In genomic region chr10:70558871-70559810, GRCh38 we compare ENCODE assay signal across 1 cellular context.
TF ChIP-seq lines count a peak whose summit lies in the region.

No MANE protein-coding gene starts in this region.

TF ChIP-seq in K562, 482 proteins besides CTCF, POLR2A, EP300 and RAD21 (continued from another document and continues in another):
- TF ChIP-seq, protein P1, sequence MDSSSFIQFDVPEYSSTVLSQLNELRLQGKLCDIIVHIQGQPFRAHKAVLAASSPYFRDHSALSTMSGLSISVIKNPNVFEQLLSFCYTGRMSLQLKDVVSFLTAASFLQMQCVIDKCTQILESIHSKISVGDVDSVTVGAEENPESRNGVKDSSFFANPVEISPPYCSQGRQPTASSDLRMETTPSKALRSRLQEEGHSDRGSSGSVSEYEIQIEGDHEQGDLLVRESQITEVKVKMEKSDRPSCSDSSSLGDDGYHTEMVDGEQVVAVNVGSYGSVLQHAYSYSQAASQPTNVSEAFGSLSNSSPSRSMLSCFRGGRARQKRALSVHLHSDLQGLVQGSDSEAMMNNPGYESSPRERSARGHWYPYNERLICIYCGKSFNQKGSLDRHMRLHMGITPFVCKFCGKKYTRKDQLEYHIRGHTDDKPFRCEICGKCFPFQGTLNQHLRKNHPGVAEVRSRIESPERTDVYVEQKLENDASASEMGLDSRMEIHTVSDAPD (CRISPR knock-in tag; IDR thresholded peaks at IDR 0.05): no peak
- TF ChIP-seq KDM5B (IDR thresholded peaks at IDR 0.05; ENCODE audit: insufficient replicate concordance, low read depth, low read length) (peak; percentile 42), ZNF354B (CRISPR knock-in tag; IDR thresholded peaks at IDR 0.05) (no peak), MLLT1 (IDR thresholded peaks at IDR 0.05) (peak in 1 of 2 experiments; percentile 87), ILF3 (IDR thresholded peaks at IDR 0.05; ENCODE audit: borderline replicate concordance) (no peak), PHB (CRISPR knock-in tag; IDR thresholded peaks at IDR 0.05) (no peak), ETS2 (tag; IDR thresholded peaks at IDR 0.05; ENCODE audit: borderline replicate concordance, poor library complexity, severe bottlenecking) (no peak), ZNF280B (CRISPR knock-in tag; IDR thresholded peaks at IDR 0.05) (no peak), ZNF445 (CRISPR knock-in tag; IDR thresholded peaks at IDR 0.05; ENCODE audit: low read depth) (no peak), LCOR (CRISPR knock-in tag; IDR thresholded peaks at IDR 0.05) (no peak; the same call in 1 of the 2 replicates), MAZ (CRISPR knock-in tag; conservative IDR thresholded peaks at IDR 0.05 in 1 of 2, IDR thresholded peaks at IDR 0.05 in 1 of 2) (peak; percentile 20 to 54; a peak in 3 of 4 replicates), ZSCAN32 (CRISPR knock-in tag; IDR thresholded peaks at IDR 0.05) (no peak), ZC3H8 (IDR thresholded peaks at IDR 0.05) (peak; percentile 91), ZNF57 (CRISPR knock-in tag; IDR thresholded peaks at IDR 0.05) (no peak), SPI1 (IDR thresholded peaks at IDR 0.05; ENCODE audit: borderline replicate concordance, low read depth, low read length) (no peak), JUN (IDR thresholded peaks at IDR 0.05; ENCODE audit: borderline replicate concordance, low read depth, low read length) (peak; percentile 65; the same call in 1 of the 2 replicates), JUN (CRISPR knock-in tag; IDR thresholded peaks at IDR 0.05; ENCODE audit: borderline replicate concordance) (no peak), ZNF408 (CRISPR knock-in tag; IDR thresholded peaks at IDR 0.05; ENCODE audit: low read depth) (no peak), HNRNPLL (IDR thresholded peaks at IDR 0.05; ENCODE audit: low read depth, low read length, poor library complexity, severe bottlenecking) (peak; percentile 47), CHAMP1 (IDR thresholded peaks at IDR 0.05) (no peak), MYBL2 (IDR thresholded peaks at IDR 0.05; ENCODE audit: low read depth) (no peak), MYBL2 (CRISPR knock-in tag; IDR thresholded peaks at IDR 0.05; ENCODE audit: borderline replicate concordance) (no peak), RAD51 (IDR thresholded peaks at IDR 0.05; ENCODE audit: borderline replicate concordance, low read depth) (peak; percentile 3; the same call in 1 of the 2 replicates), CBFB (CRISPR knock-in tag; IDR thresholded peaks at IDR 0.05) (peak; percentile 76; the same call in 1 of the 2 replicates), MYNN (IDR thresholded peaks at IDR 0.05) (peak; percentile 84), MYNN (CRISPR knock-in tag; IDR thresholded peaks at IDR 0.05) (no peak), KAT8 (IDR thresholded peaks at IDR 0.05; ENCODE audit: low read depth) (no peak), ATF1 (CRISPR knock-in tag; IDR thresholded peaks at IDR 0.05) (no peak), ATF1 (tag; IDR thresholded peaks at IDR 0.05) (peak; percentile 80), SMARCE1 (IDR thresholded peaks at IDR 0.05) (peak; percentile 95), ZNF644 (tag; IDR thresholded peaks at IDR 0.05; ENCODE audit: low read depth) (no peak), NR3C1 (CRISPR knock-in tag; IDR thresholded peaks at IDR 0.05) (no peak), GABPA (tag; conservative IDR thresholded peaks at IDR 0.05; ENCODE audit: low read depth) (peak; percentile 48; the same call in 1 of the 2 replicates), SMAD2 (IDR thresholded peaks at IDR 0.05; ENCODE audit: low read depth, low read length) (no peak), ARHGAP35 (IDR thresholded peaks at IDR 0.05; ENCODE audit: partially characterized antibody) (no peak), MTA3 (IDR thresholded peaks at IDR 0.05; ENCODE audit: borderline replicate concordance) (peak; percentile 92), PHF21A (IDR thresholded peaks at IDR 0.05; ENCODE audit: borderline replicate concordance, low read depth) (peak; percentile 89; the same call in 1 of the 2 replicates), ZBTB8A (IDR thresholded peaks at IDR 0.05; ENCODE audit: partially characterized antibody) (no peak), ETV1 (tag; conservative IDR thresholded peaks at IDR 0.05; ENCODE audit: low read depth) (peak; percentile 80), SNAPC5 (CRISPR knock-in tag; IDR thresholded peaks at IDR 0.05) (no peak), ARNT (IDR thresholded peaks at IDR 0.05) (peak in 1 of 2 experiments; percentile 66; a peak in 3 of 4 replicates), HLTF (IDR thresholded peaks at IDR 0.05) (peak; percentile 85), MEF2A (IDR thresholded peaks at IDR 0.05; ENCODE audit: control insufficient read depth, low read depth, low read length) (no peak), SRF (CRISPR knock-in tag; IDR thresholded peaks at IDR 0.05) (no peak; a peak in 1 of 4 replicates), NEUROD1 (IDR thresholded peaks at IDR 0.05; ENCODE audit: borderline replicate concordance, low read depth, low read length, partially characterized antibody) (peak; percentile 61), ZNF449 (CRISPR knock-in tag; IDR thresholded peaks at IDR 0.05) (no peak), JUND (IDR thresholded peaks at IDR 0.05; ENCODE audit: borderline replicate concordance, low read depth, low read length) (peak; percentile 88), JUND (tag; IDR thresholded peaks at IDR 0.05; ENCODE audit: borderline replicate concordance, low read depth, low read length) (peak; percentile 59; the same call in 1 of the 3 replicates), FOXA1 (IDR thresholded peaks at IDR 0.05; ENCODE audit: borderline replicate concordance) (no peak), KLF1 (tag; IDR thresholded peaks at IDR 0.05) (no peak), XRCC4 (IDR thresholded peaks at IDR 0.05; ENCODE audit: extremely low read depth, insufficient read depth, insufficient read length) (no peak), BRF1 (IDR thresholded peaks at IDR 0.05; ENCODE audit: borderline replicate concordance, extremely low read depth, insufficient read length) (no peak)
- TF ChIP-seq, protein P2, sequence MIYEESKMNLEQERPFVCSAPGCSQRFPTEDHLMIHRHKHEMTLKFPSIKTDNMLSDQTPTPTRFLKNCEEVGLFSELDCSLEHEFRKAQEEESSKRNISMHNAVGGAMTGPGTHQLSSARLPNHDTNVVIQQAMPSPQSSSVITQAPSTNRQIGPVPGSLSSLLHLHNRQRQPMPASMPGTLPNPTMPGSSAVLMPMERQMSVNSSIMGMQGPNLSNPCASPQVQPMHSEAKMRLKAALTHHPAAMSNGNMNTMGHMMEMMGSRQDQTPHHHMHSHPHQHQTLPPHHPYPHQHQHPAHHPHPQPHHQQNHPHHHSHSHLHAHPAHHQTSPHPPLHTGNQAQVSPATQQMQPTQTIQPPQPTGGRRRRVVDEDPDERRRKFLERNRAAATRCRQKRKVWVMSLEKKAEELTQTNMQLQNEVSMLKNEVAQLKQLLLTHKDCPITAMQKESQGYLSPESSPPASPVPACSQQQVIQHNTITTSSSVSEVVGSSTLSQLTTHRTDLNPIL (CRISPR knock-in tag; IDR thresholded peaks at IDR 0.05): no peak
- TF ChIP-seq, protein P3, sequence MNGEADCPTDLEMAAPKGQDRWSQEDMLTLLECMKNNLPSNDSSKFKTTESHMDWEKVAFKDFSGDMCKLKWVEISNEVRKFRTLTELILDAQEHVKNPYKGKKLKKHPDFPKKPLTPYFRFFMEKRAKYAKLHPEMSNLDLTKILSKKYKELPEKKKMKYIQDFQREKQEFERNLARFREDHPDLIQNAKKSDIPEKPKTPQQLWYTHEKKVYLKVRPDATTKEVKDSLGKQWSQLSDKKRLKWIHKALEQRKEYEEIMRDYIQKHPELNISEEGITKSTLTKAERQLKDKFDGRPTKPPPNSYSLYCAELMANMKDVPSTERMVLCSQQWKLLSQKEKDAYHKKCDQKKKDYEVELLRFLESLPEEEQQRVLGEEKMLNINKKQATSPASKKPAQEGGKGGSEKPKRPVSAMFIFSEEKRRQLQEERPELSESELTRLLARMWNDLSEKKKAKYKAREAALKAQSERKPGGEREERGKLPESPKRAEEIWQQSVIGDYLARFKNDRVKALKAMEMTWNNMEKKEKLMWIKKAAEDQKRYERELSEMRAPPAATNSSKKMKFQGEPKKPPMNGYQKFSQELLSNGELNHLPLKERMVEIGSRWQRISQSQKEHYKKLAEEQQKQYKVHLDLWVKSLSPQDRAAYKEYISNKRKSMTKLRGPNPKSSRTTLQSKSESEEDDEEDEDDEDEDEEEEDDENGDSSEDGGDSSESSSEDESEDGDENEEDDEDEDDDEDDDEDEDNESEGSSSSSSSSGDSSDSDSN (IDR thresholded peaks at IDR 0.05; ENCODE audit: borderline replicate concordance in 1 of 2, low read depth in 2 of 2, low read length in 2 of 2): 0 out of 4 replicates have a peak, but pooled peaks of 1 of the 2 experiments have one; percentile 38
- TF ChIP-seq, protein P4, sequence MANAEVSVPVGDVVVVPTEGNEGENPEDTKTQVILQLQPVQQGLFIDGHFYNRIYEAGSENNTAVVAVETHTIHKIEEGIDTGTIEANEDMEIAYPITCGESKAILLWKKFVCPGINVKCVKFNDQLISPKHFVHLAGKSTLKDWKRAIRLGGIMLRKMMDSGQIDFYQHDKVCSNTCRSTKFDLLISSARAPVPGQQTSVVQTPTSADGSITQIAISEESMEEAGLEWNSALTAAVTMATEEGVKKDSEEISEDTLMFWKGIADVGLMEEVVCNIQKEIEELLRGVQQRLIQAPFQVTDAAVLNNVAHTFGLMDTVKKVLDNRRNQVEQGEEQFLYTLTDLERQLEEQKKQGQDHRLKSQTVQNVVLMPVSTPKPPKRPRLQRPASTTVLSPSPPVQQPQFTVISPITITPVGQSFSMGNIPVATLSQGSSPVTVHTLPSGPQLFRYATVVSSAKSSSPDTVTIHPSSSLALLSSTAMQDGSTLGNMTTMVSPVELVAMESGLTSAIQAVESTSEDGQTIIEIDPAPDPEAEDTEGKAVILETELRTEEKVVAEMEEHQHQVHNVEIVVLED (CRISPR knock-in tag; IDR thresholded peaks at IDR 0.05): no peak
- TF ChIP-seq, protein P5, sequence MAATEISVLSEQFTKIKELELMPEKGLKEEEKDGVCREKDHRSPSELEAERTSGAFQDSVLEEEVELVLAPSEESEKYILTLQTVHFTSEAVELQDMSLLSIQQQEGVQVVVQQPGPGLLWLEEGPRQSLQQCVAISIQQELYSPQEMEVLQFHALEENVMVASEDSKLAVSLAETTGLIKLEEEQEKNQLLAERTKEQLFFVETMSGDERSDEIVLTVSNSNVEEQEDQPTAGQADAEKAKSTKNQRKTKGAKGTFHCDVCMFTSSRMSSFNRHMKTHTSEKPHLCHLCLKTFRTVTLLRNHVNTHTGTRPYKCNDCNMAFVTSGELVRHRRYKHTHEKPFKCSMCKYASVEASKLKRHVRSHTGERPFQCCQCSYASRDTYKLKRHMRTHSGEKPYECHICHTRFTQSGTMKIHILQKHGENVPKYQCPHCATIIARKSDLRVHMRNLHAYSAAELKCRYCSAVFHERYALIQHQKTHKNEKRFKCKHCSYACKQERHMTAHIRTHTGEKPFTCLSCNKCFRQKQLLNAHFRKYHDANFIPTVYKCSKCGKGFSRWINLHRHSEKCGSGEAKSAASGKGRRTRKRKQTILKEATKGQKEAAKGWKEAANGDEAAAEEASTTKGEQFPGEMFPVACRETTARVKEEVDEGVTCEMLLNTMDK (IDR thresholded peaks at IDR 0.05; ENCODE audit: borderline replicate concordance, insufficient read depth, low read depth, low read length, poor library complexity, severe bottlenecking): no peak
